8 cellular contexts compared by ENCODE assay signal in genomic region chr20:41138217-41138526, GRCh38. TPM values are rescaled to one million over a fixed set of nuclear protein-coding genes. Genes with fewer than 3 reads are reported as not detected.
DNase-seq lines count a peak whose midpoint lies in the region; ATAC-seq and TF ChIP-seq lines count a peak whose summit lies in the region.

No MANE protein-coding gene starts in this region.

- WGBS in heart left ventricle, 4 donors = 0 to 4% (median 1%) methylated on average over 1 to 4 of the region's 4 CpGs
- WGBS in body of pancreas, 2 donors = 0 to 3% methylated on average over 1 to 4 of the region's 4 CpGs

- ATAC-seq in heart left ventricle = peak in 1 of 4 donors; percentile 0
- ATAC-seq in Right ventricle myocardium superior (ENCODE audit: poor library complexity) = no peak
- no peak for ATAC-seq in body of pancreas
- ATAC-seq in lower lobe of right lung = no peak
- ATAC-seq in GM21529 (IDR thresholded peaks at IDR 0.05; ENCODE audit: unreplicated experiment) = no peak

- H3K4me3 ChIP-seq in heart left ventricle = peak overlapping the region; percentile 56 to 100 (median 94)
- H3K4me3 ChIP-seq in body of pancreas = peak overlapping the region; percentile 66
- peak overlapping the region; percentile 87 for H3K4me3 ChIP-seq in lower lobe of right lung
- peak overlapping the region; percentile 86 to 91 for H3K4me3 ChIP-seq in vagina

- TF ChIP-seq CTCF in heart left ventricle (IDR thresholded peaks at IDR 0.05) (no peak), body of pancreas (IDR thresholded peaks at IDR 0.05) (no peak), lower lobe of right lung (IDR thresholded peaks at IDR 0.05) (no peak), vagina (IDR thresholded peaks at IDR 0.05) (no peak)

- H3K9me3 ChIP-seq in heart left ventricle = no peaks in the 10 kb centered on the region
- no peaks in the 10 kb centered on the region for H3K9me3 ChIP-seq in body of pancreas
- no peaks in the 10 kb centered on the region for H3K9me3 ChIP-seq in lower lobe of right lung
- H3K9me3 ChIP-seq in vagina = no peaks in the 10 kb centered on the region

- H3K36me3 ChIP-seq in heart left ventricle = no peaks in the 10 kb centered on the region
- no peaks in the 10 kb centered on the region for H3K36me3 ChIP-seq in body of pancreas (replicated peaks in 1 of 2; ENCODE audit: insufficient read depth in 1 of 2, low read depth in 2 of 2)
- no peaks in the 10 kb centered on the region for H3K36me3 ChIP-seq in lower lobe of right lung
- H3K36me3 ChIP-seq in vagina = no peaks in the 10 kb centered on the region

- peaks cover 0 to 4% (median 0%) of the 10 kb centered on the region in 9 donors for H3K27me3 ChIP-seq in heart left ventricle
- no peaks in the 10 kb centered on the region for H3K27me3 ChIP-seq in body of pancreas
- no peaks in the 10 kb centered on the region for H3K27me3 ChIP-seq in lower lobe of right lung (ENCODE audit: low read depth)
- no peaks in the 10 kb centered on the region for H3K27me3 ChIP-seq in vagina

- H3K27ac ChIP-seq in heart left ventricle (peak overlapping the region; percentile 89 to 100 (median 98)), body of pancreas (peak overlapping the region in 3 of 4 donors; percentile 91 to 92 (median 91)), lower lobe of right lung (peak overlapping the region; percentile 95), vagina (peak overlapping the region; percentile 98)

- intact Hi-C loops in heart left ventricle (cut with DNase I) (loop anchor here in 6 of 10 donors (5.0 to 10.0 kb wide), 9 partner anchors 34 to 554 kb away; partner anchors contain the start of gene ZHX3 (in 1 of the 6)), Right ventricle myocardium superior (cut with DNase I) (loop anchor here (10.0 kb wide), 2 partner anchors 197 to 277 kb away; no protein-coding TSS in a partner anchor), body of pancreas (cut with DNase I) (no loop called here), lower lobe of right lung (cut with DNase I) (no loop called here), vagina (cut with DNase I) (no loop called here)

- peaks cover 12 to 64% (median 55%) of the 10 kb centered on the region in 12 donors for H3K4me1 ChIP-seq in heart left ventricle
- peaks cover 44% of the 10 kb centered on the region for H3K4me1 ChIP-seq in body of pancreas
- peaks cover 68% of the 10 kb centered on the region for H3K4me1 ChIP-seq in lower lobe of right lung
- peaks cover 80% of the 10 kb centered on the region for H3K4me1 ChIP-seq in vagina

- no peak for DNase-seq in heart left ventricle
- DNase-seq in Right ventricle myocardium superior = no peak
- no peak for DNase-seq in body of pancreas
- no peak for DNase-seq in lower lobe of right lung
- DNase-seq in vagina (ENCODE audit: extremely low spot score in 2 of 2) = no peak
- DNase-seq in NCI-H1092 treated with DMSO at 0.1 percent for 48 hours (lab: John Stamatoyannopoulos, UW) = no peak
- no peak for DNase-seq in MV-4-11 (lab: John Stamatoyannopoulos, UW)

- TF ChIP-seq POLR2A in heart left ventricle (IDR thresholded peaks at IDR 0.05) (no peak), body of pancreas (IDR thresholded peaks at IDR 0.05) (no peak), vagina (IDR thresholded peaks at IDR 0.05) (no peak)

RNA-seq across cellular contexts. Expression of gene PLCG1, which starts 0.8 kb away (rescaled TPM):
- 10 to 100 TPM; 32.5 to 72.2 (median 55.9) TPM for total RNA-seq in heart left ventricle
- 10 to 100 TPM; 37.9 to 44.9 TPM for polyA plus RNA-seq in heart left ventricle
- total RNA-seq in Right ventricle myocardium superior = 45.0 TPM
- total RNA-seq in body of pancreas = 10 to 100 TPM; 40.0 to 87.7 TPM
- total RNA-seq in lower lobe of right lung = 94.0 TPM
- 138 TPM for total RNA-seq in vagina

Comparison
In these comparisons a context has a peak if more than half of its experiments do, and no peak if none do; other contexts are left out.
1. intact Hi-C loops: an anchor here in heart left ventricle (5.0 to 10.0 kb wide) and Right ventricle myocardium superior (10.0 kb wide); none called in body of pancreas, lower lobe of right lung and vagina.